In genomic region chrX:26586570-26586969, GRCh38 we compare ENCODE assay signal across 18 cellular contexts.
DNase-seq lines count a peak whose midpoint lies in the region; ATAC-seq and TF ChIP-seq lines count a peak whose summit lies in the region.
"Had no signal": no experiment of that assay in that cellular context is flagged by ENCODE, and none has a peak within 500 bp of the region (broad histone marks: within the 10 kb centered on the region; RNA-seq: fewer than 3 reads in every experiment).

No MANE protein-coding gene starts in this region.

- H3K27me3 Mint-ChIP-seq in H9 (ENCODE audit: low read depth): no peaks in the 10 kb centered on the region
- H3K27me3 Mint-ChIP-seq in WTC11 (ENCODE audit: low read depth): no peaks in the 10 kb centered on the region
- H3K27me3 Mint-ChIP-seq in T-helper 17 cell: no peaks in the 10 kb centered on the region

- H2AK5ac ChIP-seq in H9 (ENCODE audit: insufficient read length, low read length): no peak overlapping the region

- no peaks in the 10 kb centered on the region for H3K23me2 ChIP-seq in H9 (ENCODE audit: insufficient read length, low read depth, low read length, poor library complexity, severe bottlenecking)

- no peak overlapping the region for H4K5ac ChIP-seq in H9 (ENCODE audit: insufficient read length, low read depth, low read length)

- no peak overlapping the region for H3K4ac ChIP-seq in H9 (ENCODE audit: low read depth, low read length)

- H2BK20ac ChIP-seq in H9 (ENCODE audit: low read depth, low read length, poor library complexity, severe bottlenecking): no peak overlapping the region

- H3K36me3 Mint-ChIP-seq in H9 (ENCODE audit: insufficient read depth in 1 of 3, low read depth in 3 of 3): no peaks in the 10 kb centered on the region; a peak in 1 of 7 replicates
- H3K36me3 Mint-ChIP-seq in WTC11: no peaks in the 10 kb centered on the region
- no peaks in the 10 kb centered on the region for H3K36me3 Mint-ChIP-seq in T-helper 17 cell (ENCODE audit: low read depth)

- WGBS in H9 (ENCODE audit: extremely low coverage, insufficient read length, low lambda C conversion rate): no CpG with 5 or more reads among the region's 3 CpGs

- peak; percentile 85 for DNase-seq in ELF-1 (ENCODE audit: low read depth, low spot score)
- no peak for DNase-seq in H9
- DNase-seq in WTC11 (ENCODE audit: low spot score): no peak
- DNase-seq in left kidney (ENCODE audit: low read depth, low spot score): peak; percentile 9
- DNase-seq in activated CD4-positive, alpha-beta T cell treated with anti-CD3 and anti-CD28 coated beads for 48 hours: no peak
- DNase-seq in T-helper 17 cell: no peak
- DNase-seq: ACHN, DND-41, GDM1, GM23248, NCI-H1105, NCI-H187 treated with DMSO at 0.1 percent for 48 hours, NCI-H510A, T-helper 2 cell had no signal

- H4K8ac ChIP-seq in H9 (replicated peaks; ENCODE audit: insufficient read length, low read depth, low read length): no peak overlapping the region

- no peak overlapping the region for H2BK12ac ChIP-seq in H9 (ENCODE audit: insufficient read length, low read depth, low read length)

- no peak overlapping the region for H2BK5ac ChIP-seq in H9 (ENCODE audit: insufficient read length, low read length)

- no peak overlapping the region for H3T11ph ChIP-seq in H9 (ENCODE audit: low read length)

- H3K4me1 ChIP-seq in H9 (ENCODE audit: insufficient read depth, low read length): no peaks in the 10 kb centered on the region

- no peak overlapping the region for H3K27ac ChIP-seq in H9 (ENCODE audit: insufficient read length, low read depth, low read length)
- H3K27ac ChIP-seq: GM23248 had no signal

- H3K9me3 ChIP-seq in H9 (ENCODE audit: control insufficient read depth, low read depth, low read length): peaks cover 5% of the 10 kb centered on the region
- no peaks in the 10 kb centered on the region for H3K9me3 ChIP-seq in T-helper 17 cell (ENCODE audit: control insufficient read depth, low read length, poor library complexity, severe bottlenecking)

- H4K91ac ChIP-seq in H9 (ENCODE audit: insufficient read length, low read depth, low read length): no peak overlapping the region

- H2BK120ac ChIP-seq in H9 (ENCODE audit: low read depth, low read length, poor library complexity, severe bottlenecking): no peak overlapping the region

- no peak overlapping the region for H3K18ac ChIP-seq in H9 (ENCODE audit: insufficient read length, low read depth, low read length)

- TF ChIP-seq CTCF in H9 (conservative IDR thresholded peaks at IDR 0.05): no peak
- no peak for TF ChIP-seq CTCF in WTC11 (IDR thresholded peaks at IDR 0.05)

- peaks cover 55 to 66% of the 10 kb centered on the region in 2 experiments for H3K9me3 Mint-ChIP-seq in H9
- H3K9me3 Mint-ChIP-seq in WTC11: no peaks in the 10 kb centered on the region

- H3K4me2 ChIP-seq in H9 (ENCODE audit: insufficient read depth, insufficient read length, low read length): no peak overlapping the region

- H3K27ac Mint-ChIP-seq in H9 (peak overlapping the region in 2 of 3 experiments; percentile 35 to 74; a peak in 2 of 7 replicates), WTC11 (no peak overlapping the region), T-helper 17 cell (no peak overlapping the region)

- no peak overlapping the region for H3K23ac ChIP-seq in H9 (ENCODE audit: insufficient read length, low read depth, low read length)

- H3K14ac ChIP-seq in H9 (ENCODE audit: insufficient read depth, low read length): 0 out of 2 replicates have a peak overlapping the region, but pooled peaks have one; percentile 42

- H3K9ac ChIP-seq in H9 (ENCODE audit: extremely low read depth, insufficient read length, low read length): no peak overlapping the region
- H3K9ac ChIP-seq: GM23248 had no signal

- ATAC-seq in WTC11 (peak; percentile 59), HG02763 (IDR thresholded peaks at IDR 0.05; ENCODE audit: unreplicated experiment) (no peak), HG03565 (IDR thresholded peaks at IDR 0.05; ENCODE audit: unreplicated experiment) (no peak), T-helper 17 cell (no peak)
- ATAC-seq: K562, Panc1 had no signal

- H3K79me2 ChIP-seq in H9 (ENCODE audit: insufficient read depth, low read length): no peaks in the 10 kb centered on the region

- H2AFZ ChIP-seq in H9 (ENCODE audit: low read length): no peak overlapping the region
- H2AFZ ChIP-seq: GM23248 had no signal

- CTCF ChIA-PET in WTC11 (lab: Charles Lee): no interaction called here

- H3K56ac ChIP-seq in H9 (ENCODE audit: insufficient read length, low read depth, low read length): no peak overlapping the region

- H3K4me3 Mint-ChIP-seq in H9 (no peak overlapping the region), WTC11 (no peak overlapping the region), T-helper 17 cell (no peak overlapping the region)

- H2BK15ac ChIP-seq in H9 (ENCODE audit: low read depth, low read length): no peak overlapping the region

- H4K20me1 ChIP-seq in H9 (ENCODE audit: control insufficient read depth, insufficient read depth, insufficient read length): no peaks in the 10 kb centered on the region

- no peaks in the 10 kb centered on the region for H3K27me3 ChIP-seq in H9 (ENCODE audit: insufficient read depth, low read length)

- H3K4me1 Mint-ChIP-seq in H9: peaks cover 0 to 15% of the 10 kb centered on the region in 2 experiments; a peak in 2 of 4 replicates
- H3K4me1 Mint-ChIP-seq in WTC11: peaks cover 11% of the 10 kb centered on the region
- H3K4me1 Mint-ChIP-seq in T-helper 17 cell: no peaks in the 10 kb centered on the region

- no peaks in the 10 kb centered on the region for H3K79me1 ChIP-seq in H9 (ENCODE audit: insufficient read depth, low read depth, low read length, poor library complexity, severe bottlenecking)

- POLR2A ChIA-PET in WTC11 (lab: Charles Lee): no interaction called here

TF ChIP-seq in WTC11, 78 proteins besides CTCF, POLR2A, EP300 and RAD21:
- TF ChIP-seq PRRX2 (CRISPR knock-in tag; IDR thresholded peaks at IDR 0.05) (no peak), NFATC4 (CRISPR knock-in tag; IDR thresholded peaks at IDR 0.05) (no peak), CREB1 (CRISPR knock-in tag; IDR thresholded peaks at IDR 0.05) (no peak)

Comparison
In these comparisons a context has a peak if more than half of its experiments do, and no peak if none do; other contexts are left out.
1. DNase-seq: peak in ELF-1 (single experiment) and left kidney (single experiment); none in H9 (single experiment), WTC11 (single experiment), activated CD4-positive, alpha-beta T cell treated with anti-CD3 and anti-CD28 coated beads for 48 hours (single experiment) and T-helper 17 cell (0 of 3).
2. H3K27ac Mint-ChIP-seq: peak in H9 (2 of 3); none in WTC11 (single experiment) and T-helper 17 cell (single experiment).